ENCODE assay signal across 36 cellular contexts in genomic region chr17:57332501-57332900, GRCh38.
"Had no signal": no experiment of that assay in that cellular context is flagged by ENCODE, and none has a peak within 500 bp of the region (broad histone marks: within the 10 kb centered on the region; RNA-seq: fewer than 3 reads in every experiment).

No MANE protein-coding gene starts in this region.

- H3K4me1 ChIP-seq: breast epithelium had no signal

- H3K27me3 ChIP-seq: ascending aorta, breast epithelium had no signal

- H3K27ac ChIP-seq: ascending aorta, breast epithelium, PC-9, RWPE1, WERI-Rb-1 had no signal

- DNase-seq: activated CD4-positive, alpha-beta T cell treated with anti-CD3 and anti-CD28 coated beads, Interleukin-2, amount 10 ng/mL, durations not matched to agents 24 days and 14 days; activated CD4-positive, alpha-beta T cell treated with anti-CD3 and anti-CD28 coated beads, Interleukin-2, amount 50 U/mL, for 4 hours; activated CD8-positive, alpha-beta T cell treated with anti-CD3 and anti-CD28 coated beads for 36 hours; activated effector memory CD4-positive, alpha-beta T cell treated with anti-CD3 and anti-CD28 coated beads, Interleukin-2, amount 50 U/mL, for 16 hours; activated naive CD4-positive, alpha-beta T cell; activated naive CD4-positive, alpha-beta T cell treated with anti-CD3 and anti-CD28 coated beads, Interleukin-2, amount 50 U/mL, for 16 hours; activated naive CD8-positive, alpha-beta T cell treated with anti-CD3 and anti-CD28 coated beads for 36 hours; activated T-cell treated with anti-CD3 and anti-CD28 coated beads, Interleukin-2, amount 50 U/mL, for 1 hour; activated T-cell treated with anti-CD3 and anti-CD28 coated beads, Interleukin-2, amount 50 U/mL, for 72 hours; amygdala; cerebellar nuclear complex; MM.1S; MV-4-11; NCI-H1092; NCI-H1417; NCI-H146; NCI-H187; NCI-H2029 treated with DMSO at 0.1 percent for 48 hours; NCI-H2107; NCI-H2171; NCI-H510A; NCI-H526; NCI-H748 treated with DMSO at 0.1 percent for 48 hours; NK-92 treated with Interleukin-12 subunit alpha and Interleukin-12 subunit beta, amount 100 ng/mL, for 24 hours; PC-9; SIG-M5; T-helper 1 cell; T1000; WERI-Rb-1 had no signal

- H3K27me3 Mint-ChIP-seq: activated CD4-positive, alpha-beta T cell treated with anti-CD3 and anti-CD28 coated beads, Interleukin-2, amount 10 ng/mL, durations not matched to agents 24 days and 14 days; activated CD8-positive, alpha-beta T cell treated with anti-CD3 and anti-CD28 coated beads for 36 hours; activated naive CD8-positive, alpha-beta T cell treated with anti-CD3 and anti-CD28 coated beads for 36 hours; activated T-helper 17 cell treated with anti-CD3 and anti-CD28 coated beads, Interleukin-2, amount 50 U/mL, for 72 hours had no signal

- FAIRE-seq: RCC 7860 had no signal

- H3K9me3 Mint-ChIP-seq: activated CD4-positive, alpha-beta T cell treated with anti-CD3 and anti-CD28 coated beads, Interleukin-2, amount 10 ng/mL, durations not matched to agents 24 days and 14 days; activated CD8-positive, alpha-beta T cell treated with anti-CD3 and anti-CD28 coated beads for 36 hours; activated naive CD8-positive, alpha-beta T cell treated with anti-CD3 and anti-CD28 coated beads for 36 hours; activated T-cell treated with anti-CD3 and anti-CD28 coated beads, Interleukin-2, amount 50 U/mL, for 72 hours; activated T-helper 17 cell treated with anti-CD3 and anti-CD28 coated beads, Interleukin-2, amount 50 U/mL, for 72 hours had no signal

- H3K27ac Mint-ChIP-seq: activated CD4-positive, alpha-beta T cell treated with anti-CD3 and anti-CD28 coated beads, Interleukin-2, amount 10 ng/mL, durations not matched to agents 24 days and 14 days; activated CD8-positive, alpha-beta T cell treated with anti-CD3 and anti-CD28 coated beads for 36 hours; activated naive CD8-positive, alpha-beta T cell treated with anti-CD3 and anti-CD28 coated beads for 36 hours; activated T-cell treated with anti-CD3 and anti-CD28 coated beads, Interleukin-2, amount 50 U/mL, for 72 hours; activated T-helper 17 cell treated with anti-CD3 and anti-CD28 coated beads, Interleukin-2, amount 50 U/mL, for 72 hours had no signal

- H3K9me3 ChIP-seq: ascending aorta, breast epithelium had no signal

- H3K36me3 ChIP-seq: ascending aorta, breast epithelium had no signal

- H3K4me3 Mint-ChIP-seq: activated CD4-positive, alpha-beta T cell treated with anti-CD3 and anti-CD28 coated beads, Interleukin-2, amount 10 ng/mL, durations not matched to agents 24 days and 14 days; activated CD8-positive, alpha-beta T cell treated with anti-CD3 and anti-CD28 coated beads for 36 hours; activated naive CD8-positive, alpha-beta T cell treated with anti-CD3 and anti-CD28 coated beads for 36 hours; activated T-cell treated with anti-CD3 and anti-CD28 coated beads, Interleukin-2, amount 50 U/mL, for 72 hours; activated T-helper 17 cell treated with anti-CD3 and anti-CD28 coated beads, Interleukin-2, amount 50 U/mL, for 72 hours had no signal

- H3K4me3 ChIP-seq: ascending aorta, breast epithelium, PC-9 had no signal

- ATAC-seq: activated CD8-positive, alpha-beta T cell treated with anti-CD3 and anti-CD28 coated beads for 36 hours; activated T-cell treated with anti-CD3 and anti-CD28 coated beads, Interleukin-2, amount 50 U/mL, for 72 hours; activated T-helper 17 cell treated with anti-CD3 and anti-CD28 coated beads, Interleukin-2, amount 50 U/mL, for 72 hours; Right ventricle myocardium inferior; SK-N-SH treated with all-trans-retinoic acid at 6 μM for 48 hours had no signal
